ENCODE assay signal across 1 cellular context in genomic region chr1:36208978-36209708, GRCh38.
TF ChIP-seq lines count a peak whose summit lies in the region.

No MANE protein-coding gene starts in this region.

TF ChIP-seq in HepG2, 621 proteins besides CTCF, POLR2A, EP300 and RAD21:
- no peak for TF ChIP-seq ZUFSP (CRISPR knock-in tag; IDR thresholded peaks at IDR 0.05; ENCODE audit: borderline replicate concordance)
- TF ChIP-seq JUND (CRISPR knock-in tag; IDR thresholded peaks at IDR 0.05), result no peak
- no peak for TF ChIP-seq ARNT2 (CRISPR knock-in tag; IDR thresholded peaks at IDR 0.05; ENCODE audit: low read depth)
- TF ChIP-seq KDM2A (CRISPR knock-in tag; IDR thresholded peaks at IDR 0.05; ENCODE audit: borderline replicate concordance, low read depth), result no peak
- TF ChIP-seq ZNF878 (CRISPR knock-in tag; IDR thresholded peaks at IDR 0.05), result no peak
- TF ChIP-seq GMEB1 (CRISPR knock-in tag; IDR thresholded peaks at IDR 0.05; ENCODE audit: borderline replicate concordance), result no peak
- TF ChIP-seq NFIB (CRISPR knock-in tag; IDR thresholded peaks at IDR 0.05; ENCODE audit: borderline replicate concordance), result no peak
- peak; percentile 90 for TF ChIP-seq ZNF121 (CRISPR knock-in tag; IDR thresholded peaks at IDR 0.05)
